ENCODE assay signal across 8 cellular contexts in genomic region chr1:19715334-19716203, GRCh38. TPM values are rescaled to one million over a fixed set of nuclear protein-coding genes. Genes with fewer than 3 reads are reported as not detected.
DNase-seq lines count a peak whose midpoint lies in the region; ATAC-seq and TF ChIP-seq lines count a peak whose summit lies in the region.

No MANE protein-coding gene starts in this region.

- H3K4me1 Mint-ChIP-seq in progenitor cell of endocrine pancreas (ENCODE audit: low read depth): peaks cover 5% of the 10 kb centered on the region

- H3K4me1 ChIP-seq in BE2C (no peaks in the 10 kb centered on the region), uterus (no peaks in the 10 kb centered on the region)

- H3K36me3 ChIP-seq in BE2C (no peaks in the 10 kb centered on the region), uterus (no peaks in the 10 kb centered on the region)

- H3K4me3 ChIP-seq in BE2C (ENCODE audit: low read depth, low read length): no peak overlapping the region
- no peak overlapping the region for H3K4me3 ChIP-seq in uterus

- intact Hi-C loops in Right ventricle myocardium inferior (cut with DNase I) (no loop called here), uterus (cut with DNase I; ENCODE audit: low total_unique reads) (no loop called here)

- no peak overlapping the region for H3K4me3 Mint-ChIP-seq in progenitor cell of endocrine pancreas (ENCODE audit: low read depth)

- TF ChIP-seq CTCF in BE2C (IDR thresholded peaks at IDR 0.05; ENCODE audit: low read depth, low read length): peak; percentile 77
- TF ChIP-seq CTCF in GM20000 (IDR thresholded peaks at IDR 0.05; ENCODE audit: extremely low read depth, missing control alignments): peak; percentile 86
- peak; percentile 92 for TF ChIP-seq CTCF in progenitor cell of endocrine pancreas (IDR thresholded peaks at IDR 0.05; ENCODE audit: unreplicated experiment)
- peak; percentile 55 to 73 (median 59) for TF ChIP-seq CTCF in uterus (IDR thresholded peaks at IDR 0.05)

- H3K27me3 Mint-ChIP-seq in progenitor cell of endocrine pancreas: no peaks in the 10 kb centered on the region

- H3K36me3 Mint-ChIP-seq in progenitor cell of endocrine pancreas (ENCODE audit: insufficient read depth): no peaks in the 10 kb centered on the region

- H3K27ac Mint-ChIP-seq in progenitor cell of endocrine pancreas: no peak overlapping the region

- peak; percentile 93 for ATAC-seq in Right ventricle myocardium inferior

- H3K9me3 Mint-ChIP-seq in progenitor cell of endocrine pancreas (ENCODE audit: low read depth): no peaks in the 10 kb centered on the region

- no peak for TF ChIP-seq POLR2A in uterus (IDR thresholded peaks at IDR 0.05)

- peak; percentile 92 for DNase-seq in BE2C
- peak; percentile 81 for DNase-seq in GM20000 (ENCODE audit: low spot score)
- DNase-seq in NCI-H1417 (lab: John Stamatoyannopoulos, UW): peak; percentile 88 to 97 (median 95)
- peak; percentile 81 for DNase-seq in SKM-1 (lab: John Stamatoyannopoulos, UW; ENCODE audit: unreplicated experiment)
- peak; percentile 86 for DNase-seq in activated naive CD4-positive, alpha-beta T cell treated with anti-CD3 and anti-CD28 coated beads, Interleukin-2, amount 50 U/mL, for 16 hours
- DNase-seq in Right ventricle myocardium inferior (ENCODE audit: missing footprints): peak; percentile 93
- peak; percentile 88 for DNase-seq in progenitor cell of endocrine pancreas (ENCODE audit: low spot score, unreplicated experiment)
- DNase-seq in uterus: peak; percentile 82 to 85

- H3K27me3 ChIP-seq in BE2C (no peaks in the 10 kb centered on the region), uterus (no peaks in the 10 kb centered on the region)

- H3K27ac ChIP-seq in uterus: no peak overlapping the region

- no peaks in the 10 kb centered on the region for H3K9me3 ChIP-seq in BE2C
- H3K9me3 ChIP-seq in uterus: no peaks in the 10 kb centered on the region

RNA-seq across cellular contexts. Expression of gene HTR6, which starts 50.9 kb away (rescaled TPM):
- not detected for polyA plus RNA-seq in BE2C (2012; ENCODE audit: insufficient read depth, insufficient read length, low read depth)
- total RNA-seq in Right ventricle myocardium inferior (not detected), progenitor cell of endocrine pancreas (not detected in 2 replicates), uterus (not detected)
